8 cellular contexts compared by ENCODE assay signal in the genomic region with DNA sequence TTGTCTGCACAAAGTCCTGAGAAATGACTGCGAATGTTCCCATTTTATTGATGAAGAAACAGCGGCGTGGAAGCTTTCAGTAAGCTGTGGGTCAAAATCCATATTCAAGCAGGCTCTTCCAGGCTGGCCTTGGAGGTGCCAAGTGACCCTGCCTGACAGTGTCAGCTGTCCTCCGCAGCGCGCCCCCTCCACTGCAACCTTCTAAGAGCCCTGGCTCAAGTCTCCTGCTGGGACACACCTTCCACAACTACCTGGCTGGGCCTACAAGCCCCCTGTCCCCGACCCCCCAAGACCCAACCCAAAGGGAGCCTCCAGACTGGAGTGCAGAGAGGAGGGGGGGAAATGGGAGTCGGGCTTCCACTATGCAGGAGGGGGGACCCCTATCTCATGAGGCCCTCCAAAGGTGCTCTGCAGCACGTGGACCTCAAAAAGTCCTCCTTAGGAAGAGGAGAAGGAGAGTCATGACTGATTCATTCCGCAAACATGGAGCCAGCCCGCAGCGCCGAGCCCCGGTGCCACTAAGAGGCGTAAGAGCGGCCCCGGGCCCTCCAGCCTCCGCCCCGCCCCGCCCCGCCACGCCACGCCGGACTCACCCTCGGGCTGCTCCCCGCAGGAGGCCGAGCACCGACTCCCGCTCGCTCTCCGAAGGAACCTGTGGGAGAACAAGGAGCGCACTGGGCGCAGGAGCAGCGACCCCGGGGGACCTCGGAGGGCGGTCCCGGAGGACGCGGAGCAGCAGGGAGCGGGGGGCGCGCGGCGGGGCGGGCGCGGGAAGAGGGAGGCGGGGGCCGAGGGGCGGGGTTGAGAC. TPM values are rescaled to one million over a fixed set of nuclear protein-coding genes. Genes with fewer than 3 reads are reported as not detected.
DNase-seq lines count a peak whose midpoint lies in the region; ATAC-seq and TF ChIP-seq lines count a peak whose summit lies in the region.

No MANE protein-coding gene starts in this region.

- CTCF ChIA-PET in activated CD4-positive, alpha-beta T cell treated with anti-CD3 and anti-CD28 coated beads, Interleukin-2, amount 10 ng/mL, durations not matched to agents 7 days and 5 days (lab: Charles Lee): interaction anchor here (0.5 to 1.1 kb wide), 2 partner anchors 8 to 974 kb away, joined by 3 to 4 read pairs; no protein-coding TSS in a partner anchor

- intact Hi-C loops in vagina (cut with DNase I): no loop called here

- peaks cover 13% of the 10 kb centered on the region for H3K4me1 Mint-ChIP-seq in activated CD4-positive, alpha-beta T cell treated with anti-CD3 and anti-CD28 coated beads, Interleukin-2, amount 10 ng/mL, durations not matched to agents 7 days and 5 days
- H3K4me1 Mint-ChIP-seq in naive thymus-derived CD8-positive, alpha-beta T cell: peaks cover 6 to 17% (median 12%) of the 10 kb centered on the region in 4 donors

- peaks cover 5% of the 10 kb centered on the region; the same call in 1 of the 2 replicates for H3K4me1 ChIP-seq in HUES48 (ENCODE audit: control insufficient read depth, insufficient read depth, low read length)
- H3K4me1 ChIP-seq in vagina: peaks cover 19% of the 10 kb centered on the region

- no peak overlapping the region for H3K27ac ChIP-seq in HUES48 (ENCODE audit: low read depth, low read length)
- H3K27ac ChIP-seq in vagina: peak overlapping the region; percentile 64

- ATAC-seq in naive thymus-derived CD8-positive, alpha-beta T cell: peak; percentile 32 to 40
- no peak for ATAC-seq in HG02798 (IDR thresholded peaks at IDR 0.05; ENCODE audit: poor library complexity, unreplicated experiment)

- H3K36me3 ChIP-seq in HUES48 (ENCODE audit: control insufficient read depth, insufficient read depth, low read length) (no peaks in the 10 kb centered on the region), vagina (peaks cover 0 to 11% of the 10 kb centered on the region in 2 donors)

- no peaks in the 10 kb centered on the region for H3K9me3 ChIP-seq in HUES48 (ENCODE audit: control insufficient read depth, insufficient read depth, low read length)
- no peaks in the 10 kb centered on the region for H3K9me3 ChIP-seq in vagina

- peaks cover 25% of the 10 kb centered on the region for H3K27me3 ChIP-seq in HUES48 (ENCODE audit: control insufficient read depth, insufficient read depth, low read length)
- no peaks in the 10 kb centered on the region for H3K27me3 ChIP-seq in vagina

- H3K27me3 Mint-ChIP-seq in activated CD4-positive, alpha-beta T cell treated with anti-CD3 and anti-CD28 coated beads, Interleukin-2, amount 10 ng/mL, durations not matched to agents 7 days and 5 days: peaks cover 45% of the 10 kb centered on the region
- H3K27me3 Mint-ChIP-seq in naive thymus-derived CD8-positive, alpha-beta T cell: peaks cover 10 to 41% (median 36%) of the 10 kb centered on the region in 5 donors

- peak overlapping the region; percentile 56 for H3K4me3 Mint-ChIP-seq in activated CD4-positive, alpha-beta T cell treated with anti-CD3 and anti-CD28 coated beads, Interleukin-2, amount 10 ng/mL, durations not matched to agents 7 days and 5 days
- H3K4me3 Mint-ChIP-seq in naive thymus-derived CD8-positive, alpha-beta T cell: peak overlapping the region; percentile 72 to 85 (median 80)

- no peaks in the 10 kb centered on the region for H3K9me3 Mint-ChIP-seq in activated CD4-positive, alpha-beta T cell treated with anti-CD3 and anti-CD28 coated beads, Interleukin-2, amount 10 ng/mL, durations not matched to agents 7 days and 5 days
- H3K9me3 Mint-ChIP-seq in naive thymus-derived CD8-positive, alpha-beta T cell: no peaks in the 10 kb centered on the region

- no peaks in the 10 kb centered on the region for H3K36me3 Mint-ChIP-seq in activated CD4-positive, alpha-beta T cell treated with anti-CD3 and anti-CD28 coated beads, Interleukin-2, amount 10 ng/mL, durations not matched to agents 7 days and 5 days (ENCODE audit: low read depth)
- H3K36me3 Mint-ChIP-seq in naive thymus-derived CD8-positive, alpha-beta T cell: peaks cover 0 to 4% (median 0%) of the 10 kb centered on the region in 3 donors

- POLR2A ChIA-PET in activated CD4-positive, alpha-beta T cell treated with anti-CD3 and anti-CD28 coated beads, Interleukin-2, amount 10 ng/mL, durations not matched to agents 7 days and 5 days (lab: Charles Lee): no interaction called here
- POLR2A ChIA-PET in naive thymus-derived CD8-positive, alpha-beta T cell (lab: Charles Lee): no interaction called here

- no peak for TF ChIP-seq POLR2A in vagina (IDR thresholded peaks at IDR 0.05)

- H3K27ac Mint-ChIP-seq in activated CD4-positive, alpha-beta T cell treated with anti-CD3 and anti-CD28 coated beads, Interleukin-2, amount 10 ng/mL, durations not matched to agents 7 days and 5 days: no peak overlapping the region
- peak overlapping the region in 3 of 10 donors; percentile 9 to 67 (median 59) for H3K27ac Mint-ChIP-seq in naive thymus-derived CD8-positive, alpha-beta T cell

- TF ChIP-seq CTCF in vagina (IDR thresholded peaks at IDR 0.05): no peak

- H3K9ac ChIP-seq in HUES48 (ENCODE audit: low read depth, low read length): no peak overlapping the region

- DNase-seq in CD1c-positive myeloid dendritic cell (ENCODE audit: extremely low spot score) (peak; percentile 13), fibroblast of gingiva (ENCODE audit: low read depth) (peak; percentile 58), vagina (ENCODE audit: extremely low spot score in 2 of 2) (no peak), NCI-H1417 treated with DMSO at 0.1 percent for 48 hours (lab: John Stamatoyannopoulos, UW) (no peak)
- no peak for DNase-seq in activated CD4-positive, alpha-beta T cell treated with anti-CD3 and anti-CD28 coated beads, Interleukin-2, amount 10 ng/mL, durations not matched to agents 7 days and 5 days
- DNase-seq in naive thymus-derived CD8-positive, alpha-beta T cell: peak in 2 of 10 donors; percentile 9 to 20

- H3K4me3 ChIP-seq in HUES48 (ENCODE audit: low read depth, low read length) (peak overlapping the region; percentile 70), vagina (peak overlapping the region; percentile 65 to 74)

RNA-seq across cellular contexts. Expression of gene MPP3, which starts 0.6 kb away (rescaled TPM):
- total RNA-seq in activated CD4-positive, alpha-beta T cell treated with anti-CD3 and anti-CD28 coated beads, Interleukin-2, amount 10 ng/mL, durations not matched to agents 7 days and 5 days: not detected
- total RNA-seq in naive thymus-derived CD8-positive, alpha-beta T cell: under 1 TPM in 1 of 2 experiments, not detected in 1; 0.16 TPM
- not detected for polyA plus RNA-seq in naive thymus-derived CD8-positive, alpha-beta T cell
- 30.2 TPM for total RNA-seq in vagina

RNA-seq across cellular contexts. Expression of gene CD300LG, which starts 14.6 kb away (rescaled TPM):
- total RNA-seq in activated CD4-positive, alpha-beta T cell treated with anti-CD3 and anti-CD28 coated beads, Interleukin-2, amount 10 ng/mL, durations not matched to agents 7 days and 5 days: not detected
- not detected for total RNA-seq in naive thymus-derived CD8-positive, alpha-beta T cell
- polyA plus RNA-seq in naive thymus-derived CD8-positive, alpha-beta T cell: not detected
- total RNA-seq in vagina: 5.6 TPM

RNA-seq across cellular contexts. Expression of gene CFAP97D1, which starts 52.1 kb away (rescaled TPM):
- not detected for total RNA-seq in activated CD4-positive, alpha-beta T cell treated with anti-CD3 and anti-CD28 coated beads, Interleukin-2, amount 10 ng/mL, durations not matched to agents 7 days and 5 days
- not detected for total RNA-seq in naive thymus-derived CD8-positive, alpha-beta T cell
- polyA plus RNA-seq in naive thymus-derived CD8-positive, alpha-beta T cell: not detected
- not detected for total RNA-seq in vagina

RNA-seq across cellular contexts. Expression of gene DUSP3, which starts 53.6 kb away (rescaled TPM):
- 1 to 10 TPM; 7.1 to 8.3 TPM for total RNA-seq in activated CD4-positive, alpha-beta T cell treated with anti-CD3 and anti-CD28 coated beads, Interleukin-2, amount 10 ng/mL, durations not matched to agents 7 days and 5 days
- 10 to 100 TPM; 11.6 to 13.0 TPM for total RNA-seq in naive thymus-derived CD8-positive, alpha-beta T cell
- 1 to 10 TPM; 5.9 to 7.5 (median 6.4) TPM for polyA plus RNA-seq in naive thymus-derived CD8-positive, alpha-beta T cell
- 43.5 TPM for total RNA-seq in vagina

Comparison
In these comparisons a context has a peak if more than half of its experiments do, and no peak if none do; other contexts are left out.
1. DNase-seq: peak in CD1c-positive myeloid dendritic cell (single experiment) and fibroblast of gingiva (single experiment); none in activated CD4-positive, alpha-beta T cell treated with anti-CD3 and anti-CD28 coated beads, Interleukin-2, amount 10 ng/mL, durations not matched to agents 7 days and 5 days (single experiment), vagina (0 of 2) and NCI-H1417 treated with DMSO at 0.1 percent for 48 hours (single experiment).
2. RNA of gene MPP3, which starts 0.6 kb away (total RNA-seq): 30.2 TPM in vagina (single experiment); 0.16 TPM in naive thymus-derived CD8-positive, alpha-beta T cell and not detected in activated CD4-positive, alpha-beta T cell treated with anti-CD3 and anti-CD28 coated beads, Interleukin-2, amount 10 ng/mL, durations not matched to agents 7 days and 5 days; every median in the first group is over 10 times any median in the second.